Comparison of ENCODE assay signal across 9 cellular contexts in the genomic region with DNA sequence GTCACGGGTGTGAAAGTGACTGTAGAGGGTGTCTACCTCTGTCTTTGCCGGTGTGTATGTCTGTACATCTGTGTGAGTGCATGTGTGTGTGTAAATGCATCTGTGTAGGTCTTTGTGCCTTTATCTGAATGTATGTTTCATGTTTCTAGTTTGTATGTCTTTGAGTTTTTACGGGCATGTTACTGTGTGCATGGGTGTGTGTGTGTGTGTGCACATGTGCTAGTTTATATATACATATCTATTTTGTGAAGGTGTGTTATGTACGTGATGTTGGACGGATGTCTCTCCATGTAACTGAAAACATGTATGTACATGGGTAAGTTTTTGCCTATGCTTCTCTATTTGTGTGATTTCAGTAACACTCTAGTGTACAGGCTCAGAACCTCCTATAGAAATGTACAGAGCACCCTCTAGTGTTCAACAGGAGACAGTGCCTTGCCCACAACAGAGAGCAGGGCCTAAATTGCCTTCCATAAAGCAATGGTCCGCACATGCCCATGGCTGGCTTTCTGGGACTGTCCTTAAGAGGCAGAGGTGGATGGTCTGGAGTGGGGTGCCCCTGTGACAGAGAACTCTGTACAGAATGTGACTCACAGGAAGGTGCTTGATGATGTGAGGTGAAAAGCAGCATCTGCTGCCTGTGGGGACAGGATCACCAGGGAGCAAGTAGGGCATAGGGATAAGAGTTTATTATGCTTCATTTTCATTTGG.
DNase-seq lines count a peak whose midpoint lies in the region; ATAC-seq and TF ChIP-seq lines count a peak whose summit lies in the region.
"Had no signal": no experiment of that assay in that cellular context is flagged by ENCODE, and none has a peak within 500 bp of the region (broad histone marks: within the 10 kb centered on the region; RNA-seq: fewer than 3 reads in every experiment).

No MANE protein-coding gene starts in this region.

- no peaks in the 10 kb centered on the region for H3K27me3 ChIP-seq in heart left ventricle
- H3K27me3 ChIP-seq: BLaER1 had no signal

- ATAC-seq in GM21381 (IDR thresholded peaks at IDR 0.05; ENCODE audit: unreplicated experiment) (peak; percentile 99), HG03558 (IDR thresholded peaks at IDR 0.05; ENCODE audit: extremely low read depth, unreplicated experiment) (peak; percentile 99), heart left ventricle (peak; percentile 94 to 98 (median 97))
- ATAC-seq in activated naive CD4-positive, alpha-beta T cell treated with anti-CD3 and anti-CD28 coated beads, Interleukin-2, amount 50 U/mL, for 72 hours, result peak; percentile 79 to 95

- no peaks in the 10 kb centered on the region for H3K9me3 ChIP-seq in heart left ventricle
- H3K9me3 ChIP-seq: BLaER1 had no signal

- H3K4me3 ChIP-seq in heart left ventricle, result no peak overlapping the region
- H3K4me3 ChIP-seq: BLaER1 had no signal

- H3K4me1 ChIP-seq in heart left ventricle, result peaks cover 0 to 15% (median 8%) of the 10 kb centered on the region in 12 donors
- H3K4me1 ChIP-seq: BLaER1 had no signal

- no peaks in the 10 kb centered on the region for H3K36me3 Mint-ChIP-seq in activated naive CD4-positive, alpha-beta T cell treated with anti-CD3 and anti-CD28 coated beads, Interleukin-2, amount 50 U/mL, for 72 hours

- peak overlapping the region in 3 of 12 donors; percentile 2 to 46 (median 39) for H3K27ac ChIP-seq in heart left ventricle
- H3K27ac ChIP-seq: BLaER1 had no signal

- peak; percentile 82 to 96 (median 91) for TF ChIP-seq CTCF in heart left ventricle (IDR thresholded peaks at IDR 0.05)

- H3K9me3 Mint-ChIP-seq in activated naive CD4-positive, alpha-beta T cell treated with anti-CD3 and anti-CD28 coated beads, Interleukin-2, amount 50 U/mL, for 72 hours, result no peaks in the 10 kb centered on the region

- 26 to 47% (median 43%) methylated on average over 6 of the region's 6 CpGs for WGBS in heart left ventricle, 4 donors

- no peak overlapping the region for H3K27ac Mint-ChIP-seq in activated naive CD4-positive, alpha-beta T cell treated with anti-CD3 and anti-CD28 coated beads, Interleukin-2, amount 50 U/mL, for 72 hours

- no peak for TF ChIP-seq POLR2A in heart left ventricle (IDR thresholded peaks at IDR 0.05)

- H3K36me3 ChIP-seq in heart left ventricle, result no peaks in the 10 kb centered on the region
- H3K36me3 ChIP-seq: BLaER1 had no signal

- DNase-seq in DMS79 treated with DMSO at 0.1 percent for 48 hours (lab: John Stamatoyannopoulos, UW), result peak; percentile 34
- DNase-seq in DMS79 (lab: John Stamatoyannopoulos, UW), result no peak
- DNase-seq in NCI-H69 (lab: John Stamatoyannopoulos, UW), result peak; percentile 64
- peak in 1 of 2 donors; percentile 17 for DNase-seq in activated naive CD4-positive, alpha-beta T cell treated with anti-CD3 and anti-CD28 coated beads, Interleukin-2, amount 50 U/mL, for 72 hours (ENCODE audit: low spot score in 2 of 2)
- DNase-seq in heart left ventricle, result peak in 4 of 5 donors; percentile 21 to 41 (median 36)
- DNase-seq in renal cortical epithelial cell (ENCODE audit: low read depth), result peak; percentile 77

- intact Hi-C loops in heart left ventricle (cut with DNase I), result loop anchor here (2.0 to 10.0 kb wide), 18 partner anchors 72 to 724 kb away; partner anchors contain the start of genes PPID (in 3 of the 10) and RAPGEF2 (in 2 of the 10)
